Comparison of ENCODE assay signal across 8 cellular contexts in the genomic region with DNA sequence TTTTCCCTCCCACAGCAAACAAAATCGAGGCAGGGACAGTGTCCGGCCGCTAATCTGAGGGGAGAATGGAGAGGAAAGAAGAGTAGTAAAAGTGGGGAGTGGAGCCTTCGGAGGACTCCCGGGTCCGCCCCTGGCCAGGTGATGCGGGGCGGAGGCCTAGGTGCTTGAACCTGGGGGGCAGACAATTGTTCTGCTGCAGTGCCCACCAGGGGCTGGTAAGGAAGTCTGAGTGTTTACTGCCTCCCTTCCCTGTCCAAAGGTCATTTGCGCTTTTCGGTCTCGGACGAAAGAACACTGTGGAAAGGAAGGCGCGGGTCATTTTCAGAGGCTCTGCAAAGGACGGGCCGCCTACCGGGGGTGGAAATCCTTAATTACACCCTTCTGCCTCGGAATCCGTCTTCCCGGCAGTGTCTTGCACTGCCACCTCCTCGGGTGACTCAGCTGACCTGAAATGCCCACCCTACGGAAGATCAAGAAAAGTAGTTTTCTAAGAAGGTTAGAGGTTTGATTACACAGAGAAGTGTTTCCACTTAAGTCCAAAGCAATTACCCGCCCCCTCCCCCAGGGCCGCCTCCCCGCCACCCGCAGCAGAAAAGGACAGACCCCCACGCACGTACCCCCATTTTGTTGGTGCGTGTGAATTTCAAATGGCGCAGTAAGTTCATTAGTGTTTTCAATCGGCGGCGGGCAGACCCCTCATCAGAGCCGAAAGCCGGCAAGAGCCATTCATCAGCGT.
A peak's percentile ranks its signal among the peaks of the same experiment; 100 is the strongest.
DNase-seq lines count a peak whose midpoint lies in the region; ATAC-seq and TF ChIP-seq lines count a peak whose summit lies in the region.

No MANE protein-coding gene starts in this region.

- no peak for TF ChIP-seq CTCF in RWPE2 (IDR thresholded peaks at IDR 0.05; ENCODE audit: poor library complexity, severe bottlenecking)
- no peak for TF ChIP-seq CTCF in fibroblast of villous mesenchyme (IDR thresholded peaks at IDR 0.05; ENCODE audit: insufficient read depth, low read depth, low read length)
- no peak for TF ChIP-seq CTCF in prostate gland (IDR thresholded peaks at IDR 0.05)

- no peaks in the 10 kb centered on the region for H3K9me3 ChIP-seq in RWPE2 (ENCODE audit: severe bottlenecking)
- no peaks in the 10 kb centered on the region for H3K9me3 ChIP-seq in prostate gland

- peak; percentile 18 for ATAC-seq in RWPE2 (ENCODE audit: low read depth)
- ATAC-seq in GM18858 (IDR thresholded peaks at IDR 0.05; ENCODE audit: unreplicated experiment): no peak

- no peak for TF ChIP-seq POLR2A in prostate gland (IDR thresholded peaks at IDR 0.05)

- DNase-seq in Daoy (ENCODE audit: low read depth) (peak; percentile 48), RWPE2 (ENCODE audit: low spot score) (no peak), fibroblast of villous mesenchyme (ENCODE audit: low read depth) (no peak), prostate gland (ENCODE audit: low spot score) (no peak), HUDEP-2 (lab: John Stamatoyannopoulos, UW; ENCODE audit: unreplicated experiment in 76 of 76) (no peak), 8988T (no peak), NCI-H1092 (lab: John Stamatoyannopoulos, UW) (no peak)

- intact Hi-C loops in prostate gland (cut with DNase I): loop anchor here (5.0 kb wide), 4 partner anchors 64 to 664 kb away; no protein-coding TSS in a partner anchor

- H3K4me3 ChIP-seq in RWPE2 (ENCODE audit: severe bottlenecking) (peak overlapping the region; percentile 89), fibroblast of villous mesenchyme (ENCODE audit: low read depth, low read length) (peak overlapping the region; percentile 57), prostate gland (peak overlapping the region; percentile 47 to 51)

- H3K4me1 ChIP-seq in RWPE2 (ENCODE audit: insufficient read depth, poor library complexity, severe bottlenecking) (no peaks in the 10 kb centered on the region), prostate gland (replicated peaks) (peaks cover 5% of the 10 kb centered on the region)

- H3K27ac ChIP-seq in RWPE2 (ENCODE audit: poor library complexity, severe bottlenecking): peak overlapping the region; percentile 51
- H3K27ac ChIP-seq in prostate gland: no peak overlapping the region

- H3K36me3 ChIP-seq in RWPE2 (ENCODE audit: low read depth): no peaks in the 10 kb centered on the region
- no peaks in the 10 kb centered on the region for H3K36me3 ChIP-seq in prostate gland

- H3K27me3 ChIP-seq in RWPE2 (ENCODE audit: insufficient read depth, poor library complexity, severe bottlenecking): peaks cover 10% of the 10 kb centered on the region
- peaks cover 2% of the 10 kb centered on the region for H3K27me3 ChIP-seq in prostate gland (replicated peaks; ENCODE audit: insufficient read depth)

- 3% methylated on average over 36 of the region's 36 CpGs for WGBS in prostate gland
